In genomic region chr3:170972917-170973316, GRCh38 we compare ENCODE assay signal across 1 cellular context. TPM values are rescaled to one million over a fixed set of nuclear protein-coding genes. Genes with fewer than 3 reads are reported as not detected.
"Had no signal": no experiment of that assay in that cellular context is flagged by ENCODE, and none has a peak within 500 bp of the region (broad histone marks: within the 10 kb centered on the region; RNA-seq: fewer than 3 reads in every experiment).

No MANE protein-coding gene starts in this region.

RNA-seq across cellular contexts. Expression of gene SLC2A2, which starts 53.6 kb away (rescaled TPM):
- total RNA-seq: G401 had no signal
